In genomic region chr3:69058947-69059224, GRCh38 we compare ENCODE assay signal across 17 cellular contexts. TPM values are rescaled to one million over a fixed set of nuclear protein-coding genes. Genes with fewer than 3 reads are reported as not detected.
DNase-seq lines count a peak whose midpoint lies in the region; ATAC-seq and TF ChIP-seq lines count a peak whose summit lies in the region.
"Had no signal": no experiment of that assay in that cellular context is flagged by ENCODE, and none has a peak within 500 bp of the region (broad histone marks: within the 10 kb centered on the region; RNA-seq: fewer than 3 reads in every experiment).

No MANE protein-coding gene starts in this region.

- no peak for ATAC-seq in GM21825 (IDR thresholded peaks at IDR 0.05; ENCODE audit: unreplicated experiment)

- in situ Hi-C loops in transverse colon (cut with MboI; ENCODE audit: low pct_ligation_motif_present in 1 of 4, low pct_unique_long_range_greater_than_20kb in 1 of 4, low sequenced_read_pairs in 3 of 4): no loop called here

- H3K27me3 ChIP-seq in duodenal mucosa (ENCODE audit: control insufficient read depth in 1 of 2, insufficient read depth in 2 of 2, low read length in 2 of 2): no peaks in the 10 kb centered on the region
- H3K27me3 ChIP-seq in transverse colon: no peaks in the 10 kb centered on the region
- H3K27me3 ChIP-seq: upper lobe of left lung had no signal

- H3K27ac ChIP-seq in OCI-LY7 (ENCODE audit: low read depth, low read length, poor library complexity, severe bottlenecking) (peak overlapping the region; percentile 52), duodenal mucosa (ENCODE audit: low read depth, low read length) (peak overlapping the region; percentile 11), transverse colon (peak overlapping the region in 3 of 4 donors; percentile 6 to 46 (median 13))

- no peak for TF ChIP-seq POLR2A in transverse colon (IDR thresholded peaks at IDR 0.05)

- TF ChIP-seq EP300 in transverse colon (IDR thresholded peaks at IDR 0.05; ENCODE audit: low read depth): no peak

- peak overlapping the region; percentile 91 for H3K27ac Mint-ChIP-seq in activated naive CD4-positive, alpha-beta T cell treated with anti-CD3 and anti-CD28 coated beads, Interleukin-2, amount 50 U/mL, for 24 hours

- POLR2A ChIA-PET in OCI-LY7 (lab: Charles Lee): interaction anchor here (1.1 to 3.0 kb wide), 5 partner anchors 16 to 37 kb away, joined by 3 to 13 read pairs (median 10); partner anchors contain the start of genes ARL6IP5 and UBA3

- CTCF ChIA-PET in OCI-LY7 (lab: Charles Lee; ENCODE audit: unreplicated experiment): no interaction called here

- no peaks in the 10 kb centered on the region for H3K79me2 ChIP-seq in OCI-LY7 (ENCODE audit: insufficient read depth, low read depth, low read length)

- H3K27me3 Mint-ChIP-seq in activated naive CD4-positive, alpha-beta T cell treated with anti-CD3 and anti-CD28 coated beads, Interleukin-2, amount 50 U/mL, for 24 hours: no peaks in the 10 kb centered on the region

- H3K4me1 ChIP-seq in OCI-LY7 (ENCODE audit: insufficient read depth, low read length, poor library complexity, severe bottlenecking) (peaks cover 13% of the 10 kb centered on the region), duodenal mucosa (ENCODE audit: control insufficient read depth in 1 of 2, insufficient read depth in 2 of 2, low read length in 2 of 2) (peaks cover 0 to 6% of the 10 kb centered on the region in 2 donors), transverse colon (no peaks in the 10 kb centered on the region)
- H3K4me1 ChIP-seq: upper lobe of left lung had no signal

- intact Hi-C loops in OCI-LY7 (cut with micrococcal nuclease; ENCODE audit: unreplicated experiment) (loop anchor here (2.0 kb wide), 1 partner anchor 20 kb away; no protein-coding TSS in a partner anchor), transverse colon (cut with DNase I; ENCODE audit: low total_unique reads) (no loop called here)

- 79 to 84% methylated on average over 2 of the region's 2 CpGs for WGBS in transverse colon (ENCODE audit: low coverage in 1 of 2), 2 donors

- H3K4me3 ChIP-seq in OCI-LY7 (ENCODE audit: low read depth, low read length, poor library complexity, severe bottlenecking) (no peak overlapping the region), duodenal mucosa (ENCODE audit: low read depth in 1 of 2, low read length in 2 of 2) (no peak overlapping the region), transverse colon (no peak overlapping the region)
- H3K4me3 ChIP-seq: upper lobe of left lung had no signal

- no peak for DNase-seq in activated naive CD4-positive, alpha-beta T cell treated with Interleukin-2 at 50 U/mL for 16 hours
- DNase-seq in OCI-LY7 (ENCODE audit: low spot score): no peak
- no peak for DNase-seq in transverse colon
- no peak for DNase-seq in stimulated activated CD4-positive, alpha-beta T cell treated with anti-CD3 and anti-CD28 coated beads, Interleukin-12 subunit alpha, Interleukin-12 subunit beta, amount 100 ng/mL, for 4 hours
- no peak for DNase-seq in SKM-1 treated with dmso at 0.1 percent for 144 hours (lab: John Stamatoyannopoulos, UW; ENCODE audit: unreplicated experiment)
- DNase-seq: activated CD4-positive, CD25-positive, alpha-beta regulatory T cell treated with anti-CD3 and anti-CD28 coated beads, Interleukin-2, amount 50 U/mL, for 72 hours; activated gamma-delta T cell; DMS53; left ventricle myocardium superior; NCI-H1930; NCI-H526; stimulated activated CD4-positive, alpha-beta T cell treated with anti-CD3 and anti-CD28 coated beads, Interleukin-1b, Interleukin-23, amount 100 ng/mL, for 48 hours; SW 1271; upper lobe of left lung had no signal

- H3K4me2 ChIP-seq in OCI-LY7 (ENCODE audit: low read length): peak overlapping the region; percentile 50

- H3K9me3 Mint-ChIP-seq in activated naive CD4-positive, alpha-beta T cell treated with anti-CD3 and anti-CD28 coated beads, Interleukin-2, amount 50 U/mL, for 24 hours: no peaks in the 10 kb centered on the region

- TF ChIP-seq CTCF in OCI-LY7 (conservative IDR thresholded peaks at IDR 0.05; ENCODE audit: low read length) (no peak), transverse colon (IDR thresholded peaks at IDR 0.05) (no peak)

- BruUV-seq in OCI-LY7 (replicated peaks; lab: Mats Ljungman, UMichigan): no TSS peak

- H3K9ac ChIP-seq in duodenal mucosa (ENCODE audit: low read depth in 1 of 2, low read length in 2 of 2): no peak overlapping the region

- peaks cover 41% of the 10 kb centered on the region for H3K4me1 Mint-ChIP-seq in activated naive CD4-positive, alpha-beta T cell treated with anti-CD3 and anti-CD28 coated beads, Interleukin-2, amount 50 U/mL, for 24 hours

- H2AFZ ChIP-seq in OCI-LY7 (ENCODE audit: low read length): no peak overlapping the region

- peaks cover 23% of the 10 kb centered on the region for H3K36me3 Mint-ChIP-seq in activated naive CD4-positive, alpha-beta T cell treated with anti-CD3 and anti-CD28 coated beads, Interleukin-2, amount 50 U/mL, for 24 hours

- H3K36me3 ChIP-seq in OCI-LY7 (ENCODE audit: insufficient read depth, low read length) (peaks cover 97% of the 10 kb centered on the region), duodenal mucosa (ENCODE audit: control insufficient read depth in 1 of 2, insufficient read depth in 2 of 2, low read length in 2 of 2) (peaks cover 8 to 43% of the 10 kb centered on the region in 2 donors), transverse colon (peaks cover 0 to 76% (median 28%) of the 10 kb centered on the region in 4 donors)

- no peak overlapping the region for H3K4me3 Mint-ChIP-seq in activated naive CD4-positive, alpha-beta T cell treated with anti-CD3 and anti-CD28 coated beads, Interleukin-2, amount 50 U/mL, for 24 hours

- H3K9me3 ChIP-seq in OCI-LY7 (ENCODE audit: low read length) (no peaks in the 10 kb centered on the region), duodenal mucosa (ENCODE audit: control insufficient read depth in 1 of 2, low read length in 2 of 2) (no peaks in the 10 kb centered on the region), transverse colon (no peaks in the 10 kb centered on the region)
- H3K9me3 ChIP-seq: upper lobe of left lung had no signal

- H3K9me2 ChIP-seq in OCI-LY7 (ENCODE audit: insufficient read depth, low read length): no peaks in the 10 kb centered on the region

- no peaks in the 10 kb centered on the region for H4K20me1 ChIP-seq in OCI-LY7 (ENCODE audit: insufficient read depth, low read length)

RNA-seq across cellular contexts. Expression of gene TMF1, which starts 6.8 kb away (rescaled TPM):
- 16.6 and 20.8 TPM in 2 replicates for total RNA-seq in OCI-LY7 (2014; rRNA removed; shearing (Covaris generic))
- total RNA-seq in OCI-LY7 (2022): 29.0 and 29.4 TPM in 2 replicates
- 10 to 100 TPM; 15.5 to 53.2 (median 39.9) TPM for total RNA-seq in transverse colon

RNA-seq across cellular contexts. Expression of gene UBA3, which starts 21.3 kb away (rescaled TPM):
- total RNA-seq in OCI-LY7 (2014; rRNA removed; shearing (Covaris generic)): 66.5 and 78.8 TPM in 2 replicates
- total RNA-seq in OCI-LY7 (2022) (70.2 and 70.8 TPM in 2 replicates), transverse colon (10 to 100 TPM; 30.6 to 86.0 (median 47.2) TPM)

RNA-seq across cellular contexts. Expression of gene ARL6IP5, which starts 25.9 kb away (rescaled TPM):
- 18.5 and 28.9 TPM in 2 replicates for total RNA-seq in OCI-LY7 (2014; rRNA removed; shearing (Covaris generic))
- 25.9 and 26.7 TPM in 2 replicates for total RNA-seq in OCI-LY7 (2022)
- 100 to 1,000 TPM in 2 of 4 donors, 10 to 100 TPM in 2; 22.7 to 130 (median 68.0) TPM for total RNA-seq in transverse colon

RNA-seq across cellular contexts. Expression of gene EOGT, which starts 45.4 kb away (rescaled TPM):
- total RNA-seq in OCI-LY7 (2014; rRNA removed; shearing (Covaris generic)): 3.6 and 5.9 TPM in 2 replicates
- total RNA-seq in OCI-LY7 (2022) (8.7 and 10.8 TPM in 2 replicates), transverse colon (10 to 100 TPM; 12.0 to 22.4 (median 18.7) TPM)
